Comparison of ENCODE assay signal across 24 cellular contexts in the genomic region with DNA sequence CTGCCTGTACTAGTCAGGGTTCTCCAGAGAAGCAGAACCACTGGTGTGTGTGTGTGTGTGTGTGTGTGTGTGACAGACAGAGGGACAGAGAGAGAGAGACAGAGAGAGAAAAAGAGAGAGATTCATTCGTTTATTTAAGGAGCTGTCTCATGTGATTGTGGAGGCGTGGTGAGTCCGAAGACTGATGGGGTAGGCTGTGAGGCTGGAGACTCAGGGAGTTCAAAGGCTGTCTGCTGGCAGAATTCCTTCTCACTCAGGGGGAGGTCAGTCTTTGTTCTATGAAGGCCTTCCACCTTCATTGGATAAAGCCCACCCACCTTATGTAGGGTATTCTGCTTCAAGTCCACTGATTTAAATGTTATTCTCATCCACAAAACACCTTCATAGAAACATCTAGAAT.
"Had no signal": no experiment of that assay in that cellular context is flagged by ENCODE, and none has a peak within 500 bp of the region (broad histone marks: within the 10 kb centered on the region; RNA-seq: fewer than 3 reads in every experiment).

No MANE protein-coding gene starts in this region.

- H3K27me3 ChIP-seq: brain microvascular endothelial cell, pancreas, right lobe of liver, tibial artery had no signal

- H3K9me3 Mint-ChIP-seq: activated naive CD4-positive, alpha-beta T cell treated with anti-CD3 and anti-CD28 coated beads, Interleukin-2, amount 50 U/mL, for 72 hours; activated T-cell treated with anti-CD3 and anti-CD28 coated beads, Interleukin-2, amount 50 U/mL, for 24 hours; stimulated activated naive CD8-positive, alpha-beta T cell treated with anti-CD3 and anti-CD28 coated beads, Interleukin-15, Interleukin-2, amounts not matched to agents 100 ng/mL and 50 ng/mL, for 24 hours had no signal

- H3K4me3 Mint-ChIP-seq: activated T-cell treated with anti-CD3 and anti-CD28 coated beads, Interleukin-2, amount 50 U/mL, for 24 hours; activated T-helper 17 cell treated with anti-CD3 and anti-CD28 coated beads, Interleukin-2, amount 50 U/mL, for 72 hours; naive thymus-derived CD4-positive, alpha-beta T cell; stimulated activated naive CD8-positive, alpha-beta T cell treated with anti-CD3 and anti-CD28 coated beads, Interleukin-15, Interleukin-2, amounts not matched to agents 100 ng/mL and 50 ng/mL, for 24 hours had no signal

- H3K36me3 ChIP-seq: brain microvascular endothelial cell, esophagus muscularis mucosa, pancreas, right lobe of liver, tibial artery, WERI-Rb-1 had no signal

- H3K27ac ChIP-seq: brain microvascular endothelial cell, esophagus muscularis mucosa, pancreas, right lobe of liver, skin epidermis, tibial artery, WERI-Rb-1 had no signal

- H3K4me3 ChIP-seq: esophagus muscularis mucosa, pancreas, right lobe of liver, skin epidermis, tibial artery had no signal

- H3K9me3 ChIP-seq: esophagus muscularis mucosa, pancreas, right lobe of liver, tibial artery had no signal

- H3K27ac Mint-ChIP-seq: activated T-cell treated with anti-CD3 and anti-CD28 coated beads, Interleukin-2, amount 50 U/mL, for 24 hours; activated T-helper 17 cell treated with anti-CD3 and anti-CD28 coated beads, Interleukin-2, amount 50 U/mL, for 72 hours; naive thymus-derived CD4-positive, alpha-beta T cell; stimulated activated naive CD8-positive, alpha-beta T cell treated with anti-CD3 and anti-CD28 coated beads, Interleukin-15, Interleukin-2, amounts not matched to agents 100 ng/mL and 50 ng/mL, for 24 hours had no signal

- H3K36me3 Mint-ChIP-seq: activated naive CD4-positive, alpha-beta T cell treated with anti-CD3 and anti-CD28 coated beads, Interleukin-2, amount 50 U/mL, for 72 hours; naive thymus-derived CD4-positive, alpha-beta T cell had no signal

- DNase-seq: activated T-cell treated with anti-CD3 and anti-CD28 coated beads, Interleukin-2, amount 50 U/mL, for 24 hours; aorta; brain microvascular endothelial cell; caudate nucleus; dermis blood vessel endothelial cell; effector CD8-positive, alpha-beta T cell; glutamatergic neuron; hippocampal formation; islet precursor cell; left cardiac atrium; mesenchymal stem cell; naive thymus-derived CD4-positive, alpha-beta T cell; pancreas; right lobe of liver; stimulated activated CD4-positive, alpha-beta T cell treated with anti-CD3 and anti-CD28 coated beads, Interleukin-1b, Interleukin-23, amount 100 ng/mL, for 48 hours; substantia nigra; T-helper 1 cell; tibial artery had no signal

- H3K4me1 ChIP-seq: esophagus muscularis mucosa, pancreas, right lobe of liver, tibial artery had no signal

- H3K4me1 Mint-ChIP-seq: activated T-helper 17 cell treated with anti-CD3 and anti-CD28 coated beads, Interleukin-2, amount 50 U/mL, for 72 hours; naive thymus-derived CD4-positive, alpha-beta T cell had no signal
